ENCODE assay signal across 24 cellular contexts in genomic region chr10:21536874-21537273, GRCh38. TPM values are rescaled to one million over a fixed set of nuclear protein-coding genes. Genes with fewer than 3 reads are reported as not detected.
DNase-seq lines count a peak whose midpoint lies in the region; TF ChIP-seq lines count a peak whose summit lies in the region.
"Had no signal": no experiment of that assay in that cellular context is flagged by ENCODE, and none has a peak within 500 bp of the region (broad histone marks: within the 10 kb centered on the region; RNA-seq: fewer than 3 reads in every experiment).

No MANE protein-coding gene starts in this region.

- no peak overlapping the region for H3K4me2 ChIP-seq in H9 (ENCODE audit: insufficient read depth, insufficient read length, low read length)
- H3K4me2 ChIP-seq in neural progenitor cell = no peak overlapping the region
- H3K4me2 ChIP-seq: PC-9 had no signal

- no peak overlapping the region for H3K23ac ChIP-seq in H9 (ENCODE audit: insufficient read length, low read depth, low read length)

- H3K4me3 Mint-ChIP-seq in activated CD4-positive, alpha-beta T cell treated with anti-CD3 and anti-CD28 coated beads, Interleukin-2, amount 10 ng/mL, durations not matched to agents 24 days and 14 days = no peak overlapping the region
- peak overlapping the region; percentile 3 to 60; a peak in 2 of 5 replicates for H3K4me3 Mint-ChIP-seq in H9
- no peak overlapping the region for H3K4me3 Mint-ChIP-seq in endodermal cell
- peak overlapping the region; percentile 62 for H3K4me3 Mint-ChIP-seq in neural progenitor cell
- H3K4me3 Mint-ChIP-seq: activated naive CD4-positive, alpha-beta T cell treated with anti-CD3 and anti-CD28 coated beads, Interleukin-2, amount 50 U/mL, for 24 hours had no signal

- H3K9me3 ChIP-seq in H9 (ENCODE audit: control insufficient read depth, low read depth, low read length) = no peaks in the 10 kb centered on the region
- no peaks in the 10 kb centered on the region for H3K9me3 ChIP-seq in endodermal cell (ENCODE audit: control insufficient read depth, low read length)
- H3K9me3 ChIP-seq in neural progenitor cell (ENCODE audit: low read depth) = no peaks in the 10 kb centered on the region
- no peaks in the 10 kb centered on the region for H3K9me3 ChIP-seq in effector memory CD4-positive, alpha-beta T cell (ENCODE audit: control insufficient read depth, low read length)
- H3K9me3 ChIP-seq: colonic mucosa had no signal

- H2BK15ac ChIP-seq in H9 (ENCODE audit: low read depth, low read length) = no peak overlapping the region

- peaks cover 24% of the 10 kb centered on the region for H3K4me1 Mint-ChIP-seq in activated CD4-positive, alpha-beta T cell treated with anti-CD3 and anti-CD28 coated beads, Interleukin-2, amount 10 ng/mL, durations not matched to agents 24 days and 14 days
- H3K4me1 Mint-ChIP-seq in H9 = peaks cover 17 to 26% of the 10 kb centered on the region in 2 experiments
- peaks cover 16% of the 10 kb centered on the region for H3K4me1 Mint-ChIP-seq in endodermal cell
- peaks cover 23% of the 10 kb centered on the region for H3K4me1 Mint-ChIP-seq in neural progenitor cell

- no peaks in the 10 kb centered on the region for H3K27me3 Mint-ChIP-seq in activated CD4-positive, alpha-beta T cell treated with anti-CD3 and anti-CD28 coated beads, Interleukin-2, amount 10 ng/mL, durations not matched to agents 24 days and 14 days
- H3K27me3 Mint-ChIP-seq in H9 (ENCODE audit: low read depth) (no peaks in the 10 kb centered on the region), endodermal cell (ENCODE audit: insufficient read depth) (no peaks in the 10 kb centered on the region), neural progenitor cell (ENCODE audit: insufficient read depth, low read depth) (peaks cover 7% of the 10 kb centered on the region)
- H3K27me3 Mint-ChIP-seq: activated naive CD4-positive, alpha-beta T cell treated with anti-CD3 and anti-CD28 coated beads, Interleukin-2, amount 50 U/mL, for 24 hours; IgD-negative memory B cell had no signal

- no peak overlapping the region for H3K9ac ChIP-seq in H9 (ENCODE audit: extremely low read depth, insufficient read length, low read length)
- no peak overlapping the region for H3K9ac ChIP-seq in endodermal cell (ENCODE audit: extremely low read depth, low read length, poor library complexity, severe bottlenecking)
- no peak overlapping the region for H3K9ac ChIP-seq in neural progenitor cell

- H3K4ac ChIP-seq in H9 (ENCODE audit: low read depth, low read length) = no peak overlapping the region

- H3K79me2 ChIP-seq in H9 (ENCODE audit: insufficient read depth, low read length) (peaks cover 11% of the 10 kb centered on the region; the same call in 1 of the 2 replicates), neural progenitor cell (ENCODE audit: low read depth) (peaks cover 98% of the 10 kb centered on the region)

- peaks cover 30% of the 10 kb centered on the region for H3K36me3 Mint-ChIP-seq in activated CD4-positive, alpha-beta T cell treated with anti-CD3 and anti-CD28 coated beads, Interleukin-2, amount 10 ng/mL, durations not matched to agents 24 days and 14 days (ENCODE audit: low read depth)
- H3K36me3 Mint-ChIP-seq in H9 (ENCODE audit: insufficient read depth in 1 of 3, low read depth in 3 of 3) (peaks cover 29 to 52% (median 47%) of the 10 kb centered on the region in 3 experiments), endodermal cell (ENCODE audit: low read depth) (peaks cover 45% of the 10 kb centered on the region), neural progenitor cell (peaks cover 24% of the 10 kb centered on the region)

- no peak overlapping the region for H4K91ac ChIP-seq in H9 (ENCODE audit: insufficient read length, low read depth, low read length)

- H3K4me3 ChIP-seq in endodermal cell (ENCODE audit: low read length) (peak overlapping the region; percentile 89), neural progenitor cell (no peak overlapping the region)
- H3K4me3 ChIP-seq in effector memory CD4-positive, alpha-beta T cell (ENCODE audit: insufficient read depth, low read depth, low read length, poor library complexity, severe bottlenecking) = no peak overlapping the region
- H3K4me3 ChIP-seq: cardiac muscle cell, colonic mucosa, PC-9 had no signal

- peaks cover 7% of the 10 kb centered on the region for H3K23me2 ChIP-seq in H9 (ENCODE audit: insufficient read length, low read depth, low read length, poor library complexity, severe bottlenecking)

- intact Hi-C loops in activated CD4-positive, alpha-beta T cell treated with anti-CD3 and anti-CD28 coated beads, Interleukin-2, amount 10 ng/mL, durations not matched to agents 24 days and 14 days (cut with micrococcal nuclease) = no loop called here

- H4K20me1 ChIP-seq in H9 (ENCODE audit: control insufficient read depth, insufficient read depth, insufficient read length) = no peaks in the 10 kb centered on the region
- peaks cover 67% of the 10 kb centered on the region for H4K20me1 ChIP-seq in neural progenitor cell (ENCODE audit: low read depth)

- no CpG with 5 or more reads among the region's 3 CpGs for WGBS in H9 (ENCODE audit: extremely low coverage, insufficient read length, low lambda C conversion rate)
- 94 to 100% methylated on average over 2 to 3 of the region's 3 CpGs for WGBS in endodermal cell (ENCODE audit: insufficient coverage in 1 of 2, insufficient read length in 1 of 2), 2 experiments

- H2BK20ac ChIP-seq in H9 (ENCODE audit: low read depth, low read length, poor library complexity, severe bottlenecking) = no peak overlapping the region

- no peak overlapping the region for H2BK5ac ChIP-seq in H9 (ENCODE audit: insufficient read length, low read length)

- DNase-seq in activated CD4-positive, alpha-beta T cell treated with anti-CD3 and anti-CD28 coated beads, Interleukin-2, amount 10 ng/mL, durations not matched to agents 24 days and 14 days = no peak
- no peak for DNase-seq in activated CD4-positive, alpha-beta T cell treated with anti-CD3 and anti-CD28 coated beads, Interleukin-2, amount 50 U/mL, for 48 hours
- DNase-seq in H9 (no peak), endodermal cell (no peak), neural progenitor cell (ENCODE audit: low spot score) (no peak), NCI-H345 treated with DMSO at 0.1 percent for 48 hours (lab: John Stamatoyannopoulos, UW; ENCODE audit: unreplicated experiment) (no peak), NCI-H2029 treated with DMSO at 0.1 percent for 48 hours (lab: John Stamatoyannopoulos, UW) (no peak)
- no peak for DNase-seq in effector memory CD4-positive, alpha-beta T cell
- DNase-seq: aorta; colonic mucosa; DMS153; effector CD8-positive, alpha-beta T cell; erythroblast; NCI-H1092; NCI-H187 treated with DMSO at 0.1 percent for 48 hours; NCI-H526; nucleus accumbens; PC-9; SHP77; stimulated activated naive CD4-positive, alpha-beta T cell treated with Interleukin-2 at 50 U/mL for 16 hours; SW 1271 had no signal

- H3K18ac ChIP-seq in H9 (ENCODE audit: insufficient read length, low read depth, low read length) = no peak overlapping the region

- peaks cover 11% of the 10 kb centered on the region for H3K79me1 ChIP-seq in H9 (ENCODE audit: insufficient read depth, low read depth, low read length, poor library complexity, severe bottlenecking)

- no peak overlapping the region for H3T11ph ChIP-seq in H9 (ENCODE audit: low read length)

- H2AK5ac ChIP-seq in H9 (ENCODE audit: insufficient read length, low read length) = no peak overlapping the region

- no peak overlapping the region for H2BK120ac ChIP-seq in H9 (ENCODE audit: low read depth, low read length, poor library complexity, severe bottlenecking)

- H3K56ac ChIP-seq in H9 (ENCODE audit: insufficient read length, low read depth, low read length) = no peak overlapping the region

- H3K14ac ChIP-seq in H9 (ENCODE audit: insufficient read depth, low read length) = no peak overlapping the region

- no peak overlapping the region for H4K8ac ChIP-seq in H9 (replicated peaks; ENCODE audit: insufficient read length, low read depth, low read length)

- H4K5ac ChIP-seq in H9 (ENCODE audit: insufficient read length, low read depth, low read length) = no peak overlapping the region

- H3F3A ChIP-seq in neural progenitor cell (ENCODE audit: low read depth) = peaks cover 30% of the 10 kb centered on the region

- no peak overlapping the region for H2BK12ac ChIP-seq in H9 (ENCODE audit: insufficient read length, low read depth, low read length)

- peak overlapping the region; percentile 2 for H3K27ac Mint-ChIP-seq in activated CD4-positive, alpha-beta T cell treated with anti-CD3 and anti-CD28 coated beads, Interleukin-2, amount 10 ng/mL, durations not matched to agents 24 days and 14 days
- H3K27ac Mint-ChIP-seq in H9 (peak overlapping the region in 1 of 3 experiments; percentile 88; a peak in 1 of 7 replicates), endodermal cell (peak overlapping the region; percentile 46), neural progenitor cell (no peak overlapping the region)
- H3K27ac Mint-ChIP-seq: activated naive CD4-positive, alpha-beta T cell treated with anti-CD3 and anti-CD28 coated beads, Interleukin-2, amount 50 U/mL, for 24 hours had no signal

- H3K4me1 ChIP-seq in H9 (ENCODE audit: insufficient read depth, low read length) (peaks cover 4% of the 10 kb centered on the region; the same call in 1 of the 2 replicates), endodermal cell (ENCODE audit: control insufficient read depth, insufficient read depth, low read length) (peaks cover 9% of the 10 kb centered on the region), neural progenitor cell (peaks cover 22% of the 10 kb centered on the region)
- H3K4me1 ChIP-seq in effector memory CD4-positive, alpha-beta T cell (ENCODE audit: control insufficient read depth, insufficient read depth, low read length, poor library complexity, severe bottlenecking) = peaks cover 5% of the 10 kb centered on the region
- H3K4me1 ChIP-seq: colonic mucosa had no signal

- TF ChIP-seq CTCF in H9 (conservative IDR thresholded peaks at IDR 0.05) (no peak), endodermal cell (conservative IDR thresholded peaks at IDR 0.05) (no peak), neural progenitor cell (IDR thresholded peaks at IDR 0.05) (no peak)

- H3K27ac ChIP-seq in H9 (ENCODE audit: insufficient read length, low read depth, low read length) = no peak overlapping the region
- H3K27ac ChIP-seq in endodermal cell (ENCODE audit: low read depth, low read length) = no peak overlapping the region
- no peak overlapping the region for H3K27ac ChIP-seq in neural progenitor cell
- H3K27ac ChIP-seq in effector memory CD4-positive, alpha-beta T cell (ENCODE audit: insufficient read depth, low read length, poor library complexity, severe bottlenecking) = no peak overlapping the region
- H3K27ac ChIP-seq: cardiac muscle cell, colonic mucosa, PC-9 had no signal

- H3K27me3 ChIP-seq in H9 (ENCODE audit: insufficient read depth, low read length) (no peaks in the 10 kb centered on the region), endodermal cell (ENCODE audit: control insufficient read depth, insufficient read depth, low read length, poor library complexity, severe bottlenecking) (no peaks in the 10 kb centered on the region), neural progenitor cell (no peaks in the 10 kb centered on the region)
- H3K27me3 ChIP-seq in effector memory CD4-positive, alpha-beta T cell (replicated peaks; ENCODE audit: control insufficient read depth, insufficient read depth, low read length, poor library complexity, severe bottlenecking) = no peaks in the 10 kb centered on the region
- H3K27me3 ChIP-seq: cardiac muscle cell, colonic mucosa had no signal

- H3K9me3 Mint-ChIP-seq in activated CD4-positive, alpha-beta T cell treated with anti-CD3 and anti-CD28 coated beads, Interleukin-2, amount 10 ng/mL, durations not matched to agents 24 days and 14 days = no peaks in the 10 kb centered on the region
- H3K9me3 Mint-ChIP-seq in H9 (no peaks in the 10 kb centered on the region; a peak in 1 of 5 replicates), endodermal cell (no peaks in the 10 kb centered on the region), neural progenitor cell (no peaks in the 10 kb centered on the region)
- H3K9me3 Mint-ChIP-seq: activated naive CD4-positive, alpha-beta T cell treated with anti-CD3 and anti-CD28 coated beads, Interleukin-2, amount 50 U/mL, for 24 hours; IgD-negative memory B cell had no signal

- H2AFZ ChIP-seq in H9 (ENCODE audit: low read length) (no peak overlapping the region), neural progenitor cell (replicated peaks) (no peak overlapping the region)
- H2AFZ ChIP-seq: PC-9 had no signal

- H3K36me3 ChIP-seq in endodermal cell (ENCODE audit: control insufficient read depth, insufficient read depth, low read length) (peaks cover 53% of the 10 kb centered on the region), neural progenitor cell (peaks cover 10% of the 10 kb centered on the region)
- H3K36me3 ChIP-seq in effector memory CD4-positive, alpha-beta T cell (ENCODE audit: control insufficient read depth, insufficient read depth, low read length) = peaks cover 11% of the 10 kb centered on the region

RNA-seq across cellular contexts. Expression of gene MLLT10, which starts 2.8 kb away (rescaled TPM):
- 40.2 and 42.0 TPM in 2 replicates for total RNA-seq in activated CD4-positive, alpha-beta T cell treated with anti-CD3 and anti-CD28 coated beads, Interleukin-2, amount 10 ng/mL, durations not matched to agents 24 days and 14 days
- 72.3 and 75.9 TPM in 2 replicates for total RNA-seq in H9 (2021)
- 10 to 100 TPM; 55.8 to 62.9 TPM for total RNA-seq in endodermal cell
- polyA plus RNA-seq in endodermal cell (2013, experiment 1 of 2) = 48.0 TPM
- polyA plus RNA-seq in endodermal cell (2013, experiment 2 of 2) = 47.7 TPM
- 55.7 and 61.3 TPM in 2 replicates for total RNA-seq in neural progenitor cell (ENCODE audit: low replicate concordance)

RNA-seq across cellular contexts. Expression of gene SKIDA1, which starts 11.4 kb away (rescaled TPM):
- total RNA-seq in activated CD4-positive, alpha-beta T cell treated with anti-CD3 and anti-CD28 coated beads, Interleukin-2, amount 10 ng/mL, durations not matched to agents 24 days and 14 days = 0.02 and 0.16 TPM in 2 replicates
- 5.4 and 5.9 TPM in 2 replicates for total RNA-seq in H9 (2021)
- 10 to 100 TPM in 1 of 2 donors, 1 to 10 TPM in 1; 6.4 to 12.0 TPM for total RNA-seq in endodermal cell
- 33.0 TPM for polyA plus RNA-seq in endodermal cell (2013, experiment 1 of 2)
- polyA plus RNA-seq in endodermal cell (2013, experiment 2 of 2) = 33.2 TPM
- 123 and 127 TPM in 2 replicates for total RNA-seq in neural progenitor cell (ENCODE audit: low replicate concordance)
- polyA plus RNA-seq: IgD-negative memory B cell had no signal

Comparison
In these comparisons a context has a peak if more than half of its experiments do, and no peak if none do; other contexts are left out.
1. H3K4me3 Mint-ChIP-seq: peak in H9 (2 of 2) and neural progenitor cell (single experiment); none in activated CD4-positive, alpha-beta T cell treated with anti-CD3 and anti-CD28 coated beads, Interleukin-2, amount 10 ng/mL, durations not matched to agents 24 days and 14 days (single experiment) and endodermal cell (single experiment).